ENCODE assay signal across 23 cellular contexts in the genomic region with DNA sequence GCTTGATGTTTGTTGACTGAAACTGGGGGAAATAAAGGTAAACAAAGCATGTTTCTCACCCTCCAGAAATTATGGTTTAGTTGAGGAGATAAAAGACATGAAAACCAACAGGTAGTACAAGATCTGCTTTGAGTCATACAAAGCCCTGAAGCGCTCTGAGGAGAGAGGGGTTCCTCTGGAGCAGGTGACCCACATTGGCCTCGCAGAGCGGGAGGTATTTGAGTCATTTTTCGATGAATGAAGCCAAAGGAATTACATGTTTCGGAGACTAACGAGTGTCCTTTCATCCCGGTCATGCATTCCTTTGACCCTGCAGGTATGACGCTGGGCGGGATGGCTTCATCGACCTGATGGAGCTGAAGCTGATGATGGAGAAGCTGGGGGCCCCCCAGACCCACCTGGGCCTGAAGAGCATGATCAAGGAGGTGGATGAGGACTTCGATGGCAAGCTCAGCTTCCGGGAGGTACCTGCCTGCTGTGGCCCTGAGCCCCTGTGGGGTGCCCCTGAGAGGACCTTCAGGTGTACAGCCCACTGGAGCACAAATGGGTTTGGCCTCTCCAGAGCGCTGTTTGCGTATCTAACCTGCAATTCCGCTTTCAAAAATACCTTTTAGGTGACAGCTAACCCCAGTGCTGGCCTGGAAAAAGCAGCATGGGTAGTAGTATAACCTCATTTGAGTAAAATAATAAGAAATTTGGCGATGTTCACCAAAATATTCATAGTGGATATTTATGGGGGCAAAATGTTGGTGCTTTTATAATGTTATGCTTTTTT. TPM values are rescaled to one million over a fixed set of nuclear protein-coding genes. Genes with fewer than 3 reads are reported as not detected.
DNase-seq lines count a peak whose midpoint lies in the region; TF ChIP-seq lines count a peak whose summit lies in the region.
"Had no signal": no experiment of that assay in that cellular context is flagged by ENCODE, and none has a peak within 500 bp of the region (broad histone marks: within the 10 kb centered on the region; RNA-seq: fewer than 3 reads in every experiment).

No MANE protein-coding gene starts in this region.

- BruUV-seq in PC-9 (replicated peaks; lab: Mats Ljungman, UMichigan) = no TSS peak

- H3K4ac ChIP-seq in trophoblast cell (ENCODE audit: low read depth, low read length) = no peak overlapping the region

- H3K27me3 ChIP-seq in PC-9 (ENCODE audit: insufficient read depth, low read depth) (no peaks in the 10 kb centered on the region), trophoblast cell (ENCODE audit: insufficient read depth, low read length) (no peaks in the 10 kb centered on the region)
- H3K27me3 ChIP-seq: BE2C; BLaER1 treated with 17β-estradiol and CSF1 and Interleukin-3, amounts not matched to agents 10 nM and 100 nM had no signal

- H2BK5ac ChIP-seq in trophoblast cell (ENCODE audit: low read depth, low read length, poor library complexity) = no peak overlapping the region

- CTCF ChIA-PET in PC-9 (lab: Charles Lee) = no interaction called here
- CTCF ChIA-PET in GM10248 (lab: Yijun Ruan, JAX) = no interaction called here

- no peak overlapping the region for H4K8ac ChIP-seq in trophoblast cell (ENCODE audit: low read depth, low read length)

- no peaks in the 10 kb centered on the region for H4K20me1 ChIP-seq in PC-9 (ENCODE audit: insufficient read depth)
- H4K20me1 ChIP-seq: BLaER1 treated with 17β-estradiol and CSF1 and Interleukin-3, amounts not matched to agents 10 nM and 100 nM had no signal

- H3K23ac ChIP-seq in trophoblast cell (ENCODE audit: low read length) = no peak overlapping the region

- H3K9me3 ChIP-seq in PC-9 (ENCODE audit: insufficient read depth, low read depth) = no peaks in the 10 kb centered on the region
- H3K9me3 ChIP-seq in trophoblast cell (ENCODE audit: insufficient read depth, low read depth, low read length) = peaks cover 2% of the 10 kb centered on the region
- H3K9me3 ChIP-seq: A549; BE2C; BLaER1 treated with 17β-estradiol and CSF1 and Interleukin-3, amounts not matched to agents 10 nM and 100 nM had no signal

- H3K79me1 ChIP-seq in trophoblast cell (ENCODE audit: low read length) = peaks cover 5% of the 10 kb centered on the region

- no peak overlapping the region for H2BK120ac ChIP-seq in trophoblast cell (ENCODE audit: insufficient read depth, low read length, poor library complexity)

- intact Hi-C loops in PC-9 (cut with micrococcal nuclease; ENCODE audit: unreplicated experiment) = no loop called here

- no peak overlapping the region for H3K9ac ChIP-seq in trophoblast cell (ENCODE audit: low read length)
- H3K9ac ChIP-seq: BLaER1 treated with 17β-estradiol and CSF1 and Interleukin-3, amounts not matched to agents 10 nM and 100 nM; GM23248 had no signal

- H3K36me3 ChIP-seq in PC-9 (ENCODE audit: low read depth) (no peaks in the 10 kb centered on the region), trophoblast cell (ENCODE audit: control insufficient read depth in 1 of 2, insufficient read depth in 2 of 2, low read length in 2 of 2) (peaks cover 0 to 2% of the 10 kb centered on the region in 2 experiments)
- H3K36me3 ChIP-seq: BE2C; BLaER1 treated with 17β-estradiol and CSF1 and Interleukin-3, amounts not matched to agents 10 nM and 100 nM had no signal

- peak overlapping the region; percentile 11; the same call in 1 of the 2 replicates for H3K4me3 ChIP-seq in PC-9
- no peak overlapping the region for H3K4me3 ChIP-seq in trophoblast cell (ENCODE audit: low read depth, low read length)
- H3K4me3 ChIP-seq: A549; BLaER1 treated with 17β-estradiol and CSF1 and Interleukin-3, amounts not matched to agents 10 nM and 100 nM; GM23248 had no signal

- H4K91ac ChIP-seq in trophoblast cell (ENCODE audit: low read depth, low read length) = no peak overlapping the region

- H3K18ac ChIP-seq in trophoblast cell (ENCODE audit: low read length) = no peak overlapping the region

- H3K27ac ChIP-seq in PC-9 (peak overlapping the region; percentile 93), trophoblast cell (ENCODE audit: low read depth, low read length) (peak overlapping the region; percentile 11)
- H3K27ac ChIP-seq: A549; BLaER1 treated with 17β-estradiol and CSF1 and Interleukin-3, amounts not matched to agents 10 nM and 100 nM; GM23248 had no signal

- TF ChIP-seq CTCF in PC-9 (conservative IDR thresholded peaks at IDR 0.05) (no peak), GM10248 (IDR thresholded peaks at IDR 0.05; ENCODE audit: control extremely low read depth, extremely low read depth, low read depth, missing control alignments) (no peak)

- DNase-seq in HuH-7.5 (ENCODE audit: low spot score) = peak; percentile 0
- peak; percentile 51 to 95 for DNase-seq in PC-9
- DNase-seq in iPS-NIHi7 (ENCODE audit: extremely low spot score) = peak; percentile 8
- DNase-seq in trophoblast cell = peak; percentile 98 to 99
- DNase-seq in dedifferentiated amniotic fluid mesenchymal stem cell (ENCODE audit: extremely low spot score) = no peak
- no peak for DNase-seq in GM10248 (ENCODE audit: extremely low spot score)
- DNase-seq in mucosa of gallbladder (ENCODE audit: low spot score) = no peak
- no peak for DNase-seq in NCI-H345 (lab: John Stamatoyannopoulos, UW)
- DNase-seq: 8988T; ACHN; AML-193; BE2C; CD4-positive, alpha-beta T cell; CD8-positive, alpha-beta memory T cell; DMS 273 treated with DMSO at 0.1 percent for 48 hours; DMS79; GF-D8; GM23248; H7; HCEC 1CT had no signal

- H3K4me2 ChIP-seq in PC-9 (peak overlapping the region; percentile 63), trophoblast cell (ENCODE audit: low read length) (peak overlapping the region; percentile 2)
- H3K4me2 ChIP-seq: A549; BLaER1 treated with 17β-estradiol and CSF1 and Interleukin-3, amounts not matched to agents 10 nM and 100 nM had no signal

- no peaks in the 10 kb centered on the region for H3K9me2 ChIP-seq in PC-9 (ENCODE audit: insufficient read depth)

- no peak overlapping the region for H2BK12ac ChIP-seq in trophoblast cell (ENCODE audit: low read length)

- H3K79me2 ChIP-seq in PC-9 (ENCODE audit: low read depth) (no peaks in the 10 kb centered on the region), trophoblast cell (ENCODE audit: control insufficient read depth, insufficient read depth, low read length, poor library complexity) (no peaks in the 10 kb centered on the region)

- H3K14ac ChIP-seq in trophoblast cell (ENCODE audit: low read length) = no peak overlapping the region

- peaks cover 54% of the 10 kb centered on the region for H3K4me1 ChIP-seq in PC-9 (replicated peaks; ENCODE audit: insufficient read depth)
- H3K4me1 ChIP-seq in trophoblast cell (ENCODE audit: control insufficient read depth in 1 of 2, insufficient read depth in 2 of 2, low read length in 2 of 2) = peaks cover 5 to 6% of the 10 kb centered on the region in 2 experiments
- H3K4me1 ChIP-seq: A549; BE2C; BLaER1 treated with 17β-estradiol and CSF1 and Interleukin-3, amounts not matched to agents 10 nM and 100 nM had no signal

- H2AK5ac ChIP-seq in trophoblast cell (ENCODE audit: low read length) = no peak overlapping the region

- POLR2A ChIA-PET in PC-9 (lab: Charles Lee; ENCODE audit: unreplicated experiment) = no interaction called here
- POLR2A ChIA-PET in GM10248 (lab: Yijun Ruan, JAX) = no interaction called here

- H2AFZ ChIP-seq in PC-9 = peak overlapping the region; percentile 50; the same call in 1 of the 2 replicates
- no peak overlapping the region for H2AFZ ChIP-seq in trophoblast cell (ENCODE audit: insufficient read depth, low read length, poor library complexity)
- H2AFZ ChIP-seq: GM23248 had no signal

- peaks cover 35% of the 10 kb centered on the region for H3F3A ChIP-seq in PC-9 (ENCODE audit: insufficient read depth, low read depth)

- no CpG with 5 or more reads among the region's 16 CpGs for WGBS in trophoblast cell (ENCODE audit: extremely low coverage, insufficient coverage, insufficient read length)

- H4K12ac ChIP-seq in trophoblast cell (ENCODE audit: low read depth, low read length) = no peak overlapping the region

RNA-seq across cellular contexts. Expression of a gene that starts 29.3 kb away (rescaled TPM):
- 10.6 and 15.0 TPM in 2 replicates for total RNA-seq in PC-9 (2021)
- polyA plus RNA-seq in trophoblast cell (2013) = 69.8 and 75.6 TPM in 2 replicates
- 6.0 TPM for total RNA-seq in mucosa of gallbladder
- total RNA-seq: CD4-positive, alpha-beta T cell; GM23248 had no signal
- polyA plus RNA-seq: CD14-positive monocyte, GM23248 had no signal

RNA-seq across cellular contexts. Expression of a gene that starts 34.5 kb away (rescaled TPM):
- 86.4 and 101 TPM in 2 replicates for total RNA-seq in PC-9 (2021)
- polyA plus RNA-seq in trophoblast cell (2013) = 38.9 and 40.7 TPM in 2 replicates
- total RNA-seq in mucosa of gallbladder = 55.6 TPM

Comparison
In these comparisons a context has a peak if more than half of its experiments do, and no peak if none do; other contexts are left out.
1. DNase-seq: peak in HuH-7.5 (single experiment), PC-9 (2 of 2), iPS-NIHi7 (single experiment) and trophoblast cell (2 of 2); none in dedifferentiated amniotic fluid mesenchymal stem cell (single experiment), GM10248 (single experiment), mucosa of gallbladder (single experiment) and NCI-H345 (single experiment).